10 cellular contexts compared by ENCODE assay signal in genomic region chr19:5491565-5491964, GRCh38. TPM values are rescaled to one million over a fixed set of nuclear protein-coding genes. Genes with fewer than 3 reads are reported as not detected.
"Had no signal": no experiment of that assay in that cellular context is flagged by ENCODE, and none has a peak within 500 bp of the region (broad histone marks: within the 10 kb centered on the region; RNA-seq: fewer than 3 reads in every experiment).

No MANE protein-coding gene starts in this region.

- H3K9ac ChIP-seq: GM23248 had no signal

- H3K27ac Mint-ChIP-seq: HFFc6 had no signal

- H3K27ac ChIP-seq: GM23248 had no signal

- H3K4me3 Mint-ChIP-seq: HFFc6 had no signal

- DNase-seq: GM23248, GOT3, H7, HFFc6, IMR-90 had no signal

- H2AFZ ChIP-seq: GM23248 had no signal

- H3K36me3 ChIP-seq: HAP-1 had no signal

- H3K9me3 ChIP-seq: HAP-1 had no signal

- ATAC-seq: HCT116, K562 had no signal

- H3K9me3 Mint-ChIP-seq: HFFc6 had no signal

- H3K4me3 ChIP-seq: GM23248, HAP-1, K562 had no signal

RNA-seq across cellular contexts. Expression of gene ZNRF4, which starts 36.3 kb away (rescaled TPM):
- total RNA-seq: GM23248, H4, H7, HFFc6, HT-29, IMR-90, K562 had no signal
- polyA plus RNA-seq: GM23248, IMR-90, K562 had no signal
